ENCODE assay signal across 8 cellular contexts in genomic region chr2:195532628-195533271, GRCh38.
DNase-seq lines count a peak whose midpoint lies in the region; ATAC-seq, FAIRE-seq and TF ChIP-seq lines count a peak whose summit lies in the region.

No MANE protein-coding gene starts in this region.

- no peaks in the 10 kb centered on the region for H3K27me3 ChIP-seq in Karpas-422 (ENCODE audit: low read length)
- no peaks in the 10 kb centered on the region for H3K27me3 ChIP-seq in GM12878 (replicated peaks in 1 of 2; ENCODE audit: control insufficient read depth in 2 of 2, insufficient read depth in 2 of 2, low read length in 1 of 2)

- H3K27ac ChIP-seq in Karpas-422 (ENCODE audit: low read length) = peak overlapping the region; percentile 44
- H3K27ac ChIP-seq in GM12878 (ENCODE audit: control insufficient read depth, insufficient read depth) = peak overlapping the region; percentile 63

- 0% methylated on average over 5 of the region's 5 CpGs for WGBS in GM12878 (ENCODE audit: insufficient coverage, insufficient replicate concordance, low lambda C conversion rate, missing lambda C conversion rate)

- POLR2A ChIA-PET in GM12878 (lab: Charles Lee) = interaction anchor here (0.7 to 8.6 kb wide), 14 partner anchors 11 to 124 kb away, joined by 3 to 109 read pairs (median 6); partner anchors contain the start of gene SLC39A10

- in situ Hi-C loops in Caki2 (cut with HindIII; ENCODE audit: low pct_unique_long_range_greater_than_20kb, low sequenced_read_pairs) (no loop called here), GM12878 (cut with MboI) (no loop called here)

- DNase-seq in Caki2 (ENCODE audit: low read depth) = peak; percentile 35
- DNase-seq in Karpas-422 = peak; percentile 64
- DNase-seq in GM12878 (ENCODE audit: low read depth, low spot score) = no peak
- DNase-seq in renal cortical epithelial cell (ENCODE audit: low read depth) = peak; percentile 74
- DNase-seq in NCI-H1092 (lab: John Stamatoyannopoulos, UW) = no peak
- DNase-seq in NCI-H82 treated with DMSO at 0.1 percent for 48 hours (lab: John Stamatoyannopoulos, UW; ENCODE audit: unreplicated experiment) = no peak
- DNase-seq in stimulated activated CD4-positive, alpha-beta T cell treated with anti-CD3 and anti-CD28 coated beads, Interleukin-4, amount 100 ng/mL, for 1 hour = no peak

- H3K4me2 ChIP-seq in Karpas-422 (ENCODE audit: low read depth, low read length, poor library complexity, severe bottlenecking) = peak overlapping the region; percentile 75
- H3K4me2 ChIP-seq in GM12878 (ENCODE audit: control insufficient read depth, insufficient read depth) = peak overlapping the region; percentile 97

- H3K4me3 ChIP-seq in Karpas-422 (ENCODE audit: low read length) = peak overlapping the region; percentile 59
- peak overlapping the region; percentile 48 for H3K4me3 ChIP-seq in GM12878

- no peak for TF ChIP-seq RAD21 in GM12878 (IDR thresholded peaks at IDR 0.05; ENCODE audit: insufficient read depth, low read depth, low read length)

- ATAC-seq in GM21515 (IDR thresholded peaks at IDR 0.05; ENCODE audit: unreplicated experiment) (peak; percentile 51), GM12878 (peak; percentile 44)

- TF ChIP-seq POLR2A in GM12878 (IDR thresholded peaks at IDR 0.05; ENCODE audit: low read depth, low read length) = no peak

- H2AFZ ChIP-seq in Karpas-422 (ENCODE audit: low read length) = peak overlapping the region; percentile 99
- H2AFZ ChIP-seq in GM12878 (ENCODE audit: control insufficient read depth, low read depth, low read length) = peak overlapping the region; percentile 93

- BruUV-seq in GM12878 (replicated peaks; lab: Mats Ljungman, UMichigan) = no TSS peak

- H3K4me1 ChIP-seq in Karpas-422 (ENCODE audit: low read length) = peaks cover 30% of the 10 kb centered on the region
- H3K4me1 ChIP-seq in GM12878 (ENCODE audit: control insufficient read depth, insufficient read depth, low read length) = peaks cover 29% of the 10 kb centered on the region

- H4K20me1 ChIP-seq in Karpas-422 (ENCODE audit: insufficient read depth, low read depth, low read length) = no peaks in the 10 kb centered on the region
- H4K20me1 ChIP-seq in GM12878 (ENCODE audit: control insufficient read depth, insufficient read depth) = no peaks in the 10 kb centered on the region

- H3K9me3 ChIP-seq in Karpas-422 (ENCODE audit: low read length) = no peaks in the 10 kb centered on the region
- H3K9me3 ChIP-seq in GM12878 (replicated peaks; ENCODE audit: control insufficient read depth, insufficient read depth, low read length) = no peaks in the 10 kb centered on the region; the same call in 2 of the 3 replicates

- CTCF ChIA-PET in GM12878 (lab: Yijun Ruan, JAX) = interaction anchor here (1.4 to 16.6 kb wide), 10 partner anchors 11 to 132 kb away, joined by 3 to 218 read pairs (median 12); partner anchors contain the start of gene SLC39A10

- intact Hi-C loops in GM12878 (cut with micrococcal nuclease; ENCODE audit: unreplicated experiment) = loop anchor here (10.0 kb wide), 3 partner anchors 118 to 712 kb away; no protein-coding TSS in a partner anchor

- H3K36me3 ChIP-seq in Karpas-422 (ENCODE audit: insufficient read depth, low read length) (no peaks in the 10 kb centered on the region), GM12878 (ENCODE audit: control insufficient read depth in 2 of 2, insufficient read depth in 2 of 2, low read length in 1 of 2) (no peaks in the 10 kb centered on the region)

- no peak for TF ChIP-seq EP300 in GM12878 (IDR thresholded peaks at IDR 0.05; ENCODE audit: borderline replicate concordance in 1 of 2, control insufficient read depth in 1 of 2, low read depth in 2 of 2, low read length in 2 of 2)

- TF ChIP-seq CTCF in GM12878 (IDR thresholded peaks at IDR 0.05 in 2 of 3, conservative IDR thresholded peaks at IDR 0.05 in 1 of 3; ENCODE audit: control insufficient read depth in 2 of 3, extremely low read depth in 1 of 3, insufficient read depth in 1 of 3, low read depth in 3 of 3, low read length in 3 of 3) = no peak

- RAD21 ChIA-PET in GM12878 (lab: Charles Lee; ENCODE audit: unreplicated experiment) = interaction anchor here (0.7 to 8.9 kb wide), 24 partner anchors 11 to 215 kb away, joined by 3 to 282 read pairs (median 5); partner anchors contain the start of gene SLC39A10

- SMC1A ChIA-PET in GM12878 (lab: Charles Lee; ENCODE audit: uncharacterized antibody, unreplicated experiment) = interaction anchor here (0.5 to 19.9 kb wide), 25 partner anchors 10 to 438 kb away, joined by 3 to 435 read pairs (median 6); partner anchors contain the start of gene SLC39A10

- peak; percentile 57 for FAIRE-seq in GM12878 (lab: Jason Lieb, UNC)

- no peaks in the 10 kb centered on the region for H3K9me2 ChIP-seq in Karpas-422 (replicated peaks; ENCODE audit: insufficient read depth, low read length)

- H3K9ac ChIP-seq in Karpas-422 (ENCODE audit: low read length) (peak overlapping the region; percentile 56), GM12878 (ENCODE audit: control insufficient read depth, insufficient read depth, low read length) (peak overlapping the region; percentile 44; the same call in 1 of the 2 replicates)

- no peaks in the 10 kb centered on the region for H3K79me2 ChIP-seq in Karpas-422 (ENCODE audit: low read length)
- H3K79me2 ChIP-seq in GM12878 (ENCODE audit: control insufficient read depth, insufficient read depth, low read length) = no peaks in the 10 kb centered on the region

TF ChIP-seq in GM12878, 131 proteins besides CTCF, POLR2A, EP300 and RAD21:
- TF ChIP-seq ZNF384 (IDR thresholded peaks at IDR 0.05; ENCODE audit: borderline replicate concordance, low read depth, low read length) (peak; percentile 54), MXI1 (IDR thresholded peaks at IDR 0.05; ENCODE audit: low read depth, low read length) (no peak), HDGF (IDR thresholded peaks at IDR 0.05) (0 out of 2 replicates have a peak, but pooled peaks have one; percentile 2), RELB (IDR thresholded peaks at IDR 0.05; ENCODE audit: low read depth) (peak; percentile 23; the same call in 1 of the 2 replicates), YBX1 (IDR thresholded peaks at IDR 0.05) (no peak)

Comparison
In these comparisons a context has a peak if more than half of its experiments do, and no peak if none do; other contexts are left out.
1. DNase-seq: peak in Caki2 (single experiment), Karpas-422 (single experiment) and renal cortical epithelial cell (single experiment); none in GM12878 (single experiment), NCI-H1092 (single experiment), NCI-H82 treated with DMSO at 0.1 percent for 48 hours (single experiment) and stimulated activated CD4-positive, alpha-beta T cell treated with anti-CD3 and anti-CD28 coated beads, Interleukin-4, amount 100 ng/mL, for 1 hour (single experiment).